ENCODE assay signal across 10 cellular contexts in the genomic region with DNA sequence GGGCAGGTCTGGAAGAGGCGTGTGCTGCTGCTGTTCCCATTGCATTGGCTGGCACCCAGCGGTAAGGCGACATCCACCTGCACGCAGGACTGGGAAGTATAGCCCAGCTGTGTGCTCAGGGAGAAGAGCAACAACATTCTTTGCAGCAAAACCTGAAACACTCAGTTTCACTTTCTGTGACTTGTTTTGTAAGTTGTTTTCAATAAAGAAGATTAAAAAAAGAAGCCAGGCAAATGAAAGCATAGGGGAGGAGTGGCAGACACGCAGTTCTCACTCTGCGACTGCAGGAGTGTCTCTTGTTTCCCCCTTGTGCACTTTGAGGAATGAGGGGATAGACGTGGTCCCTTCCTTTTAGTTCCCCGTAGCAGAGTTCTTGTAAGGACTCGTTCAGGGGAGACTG. TPM values are rescaled to one million over a fixed set of nuclear protein-coding genes. Genes with fewer than 3 reads are reported as not detected.
DNase-seq lines count a peak whose midpoint lies in the region; ATAC-seq and TF ChIP-seq lines count a peak whose summit lies in the region.
"Had no signal": no experiment of that assay in that cellular context is flagged by ENCODE, and none has a peak within 500 bp of the region (broad histone marks: within the 10 kb centered on the region; RNA-seq: fewer than 3 reads in every experiment).

No MANE protein-coding gene starts in this region.

- H3K4me1 Mint-ChIP-seq in activated T-cell treated with anti-CD3 and anti-CD28 coated beads, Interleukin-2, amount 50 U/mL, for 4 hours (ENCODE audit: low read depth) = peaks cover 69% of the 10 kb centered on the region
- H3K4me1 Mint-ChIP-seq in osteocyte (ENCODE audit: unreplicated experiment) (peaks cover 24% of the 10 kb centered on the region), mesothelial cell of epicardium (peaks cover 20% of the 10 kb centered on the region)

- peak overlapping the region; percentile 29 for H3K27ac Mint-ChIP-seq in osteocyte (ENCODE audit: unreplicated experiment)
- no peak overlapping the region for H3K27ac Mint-ChIP-seq in mesothelial cell of epicardium

- H3K27me3 Mint-ChIP-seq in activated T-cell treated with anti-CD3 and anti-CD28 coated beads, Interleukin-2, amount 50 U/mL, for 4 hours (ENCODE audit: low read depth) = no peaks in the 10 kb centered on the region
- no peaks in the 10 kb centered on the region for H3K27me3 Mint-ChIP-seq in osteocyte (ENCODE audit: unreplicated experiment)
- no peaks in the 10 kb centered on the region for H3K27me3 Mint-ChIP-seq in mesothelial cell of epicardium (ENCODE audit: low read depth)

- DNase-seq in activated T-cell treated with anti-CD3 and anti-CD28 coated beads, Interleukin-2, amount 50 U/mL, for 4 hours = no peak
- DNase-seq in activated T-cell treated with anti-CD3 and anti-CD28 coated beads for 4 hours = no peak
- DNase-seq in osteocyte (ENCODE audit: extremely low spot score, unreplicated experiment) = no peak
- no peak for DNase-seq in mesothelial cell of epicardium (ENCODE audit: low spot score in 2 of 2, unreplicated experiment in 2 of 2)
- no peak for DNase-seq in NCI-H446 (lab: John Stamatoyannopoulos, UW)
- DNase-seq in DMS 273 (lab: John Stamatoyannopoulos, UW; ENCODE audit: unreplicated experiment) = no peak
- DNase-seq: HCEC 1CT, NCI-H2029 treated with DMSO at 0.1 percent for 48 hours had no signal

- H3K4me3 Mint-ChIP-seq in activated T-cell treated with anti-CD3 and anti-CD28 coated beads, Interleukin-2, amount 50 U/mL, for 4 hours = peak overlapping the region; percentile 60
- H3K4me3 Mint-ChIP-seq in osteocyte (ENCODE audit: unreplicated experiment) (no peak overlapping the region), mesothelial cell of epicardium (no peak overlapping the region)

- TF ChIP-seq CTCF in osteocyte (IDR thresholded peaks at IDR 0.05) (no peak), mesothelial cell of epicardium (IDR thresholded peaks at IDR 0.05; ENCODE audit: unreplicated experiment) (no peak)

- peaks cover 3% of the 10 kb centered on the region for H3K9me3 Mint-ChIP-seq in activated T-cell treated with anti-CD3 and anti-CD28 coated beads, Interleukin-2, amount 50 U/mL, for 4 hours
- H3K9me3 Mint-ChIP-seq in osteocyte (ENCODE audit: unreplicated experiment) = peaks cover 9% of the 10 kb centered on the region
- H3K9me3 Mint-ChIP-seq in mesothelial cell of epicardium = peaks cover 9% of the 10 kb centered on the region

- ATAC-seq in activated T-cell treated with anti-CD3 and anti-CD28 coated beads, Interleukin-2, amount 50 U/mL, for 4 hours = peak; percentile 58
- ATAC-seq in GM21576 (IDR thresholded peaks at IDR 0.05; ENCODE audit: unreplicated experiment) (peak; percentile 68), HG03565 (IDR thresholded peaks at IDR 0.05; ENCODE audit: unreplicated experiment) (peak; percentile 70)

- H3K36me3 Mint-ChIP-seq in activated T-cell treated with anti-CD3 and anti-CD28 coated beads, Interleukin-2, amount 50 U/mL, for 4 hours (ENCODE audit: insufficient read depth) = peaks cover 45% of the 10 kb centered on the region
- H3K36me3 Mint-ChIP-seq in osteocyte (ENCODE audit: unreplicated experiment) (peaks cover 37% of the 10 kb centered on the region), mesothelial cell of epicardium (peaks cover 40% of the 10 kb centered on the region)

RNA-seq across cellular contexts. Expression of a gene that starts 5.8 kb away (rescaled TPM):
- total RNA-seq in activated T-cell treated with anti-CD3 and anti-CD28 coated beads, Interleukin-2, amount 50 U/mL, for 4 hours = 10 to 100 TPM; 61.2 to 67.9 (median 62.7) TPM
- total RNA-seq in osteocyte (77.8 and 86.1 TPM in 2 replicates), mesothelial cell of epicardium (68.0 to 76.6 TPM (median 72.6 TPM) in 3 replicates)

RNA-seq across cellular contexts. Expression of a gene that starts 6.1 kb away (rescaled TPM):
- total RNA-seq in activated T-cell treated with anti-CD3 and anti-CD28 coated beads, Interleukin-2, amount 50 U/mL, for 4 hours = 10 to 100 TPM in 2 of 3 donors, 1 to 10 TPM in 1; 9.6 to 11.9 (median 10.3) TPM
- 8.8 and 9.5 TPM in 2 replicates for total RNA-seq in osteocyte
- total RNA-seq in mesothelial cell of epicardium = 14.6 to 15.2 TPM (median 14.7 TPM) in 3 replicates
